8 cellular contexts compared by ENCODE assay signal in the genomic region with DNA sequence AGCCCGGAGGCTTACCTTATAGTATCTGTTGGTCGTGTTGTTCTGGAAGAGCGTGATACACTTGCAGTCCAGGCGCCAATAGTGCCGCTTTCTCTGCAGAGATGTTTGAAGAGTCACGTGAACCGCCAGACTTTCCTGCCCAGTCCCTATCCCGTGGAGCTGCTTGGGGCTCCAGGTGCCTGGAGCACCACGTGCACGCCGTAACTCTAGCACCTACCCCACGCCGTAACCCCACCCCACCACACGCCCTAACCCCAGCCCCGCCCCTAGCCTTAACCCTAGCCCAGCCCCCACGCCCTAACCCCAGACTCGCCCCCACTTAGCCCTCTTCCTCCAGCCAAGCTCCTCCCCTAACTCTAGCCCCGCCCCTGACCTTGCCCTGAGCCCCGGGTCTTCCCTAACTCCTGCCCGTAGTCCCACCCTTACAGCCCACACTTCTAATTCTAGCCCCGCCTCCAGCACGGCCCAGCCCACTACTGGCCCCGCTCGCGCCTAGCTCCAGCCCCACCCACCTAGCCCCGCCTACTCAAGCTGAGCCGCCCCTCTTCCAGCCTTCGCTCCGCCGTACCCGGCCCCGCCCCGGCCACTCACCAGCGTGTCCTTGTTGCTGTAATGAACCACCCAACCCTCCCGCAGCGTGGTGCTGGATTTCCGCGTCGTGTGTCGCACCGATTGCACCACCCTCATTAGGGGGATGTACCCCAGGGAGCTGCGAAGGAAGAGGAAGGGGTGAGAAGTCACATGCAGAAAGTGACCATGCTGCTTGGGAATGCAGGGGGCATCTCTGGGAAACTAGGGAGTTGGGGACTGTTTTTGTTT. TPM values are rescaled to one million over a fixed set of nuclear protein-coding genes. Genes with fewer than 3 reads are reported as not detected.
DNase-seq lines count a peak whose midpoint lies in the region; ATAC-seq, FAIRE-seq and TF ChIP-seq lines count a peak whose summit lies in the region.

No MANE protein-coding gene starts in this region.

- DNase-seq in Caco-2 (peak; percentile 51 to 77), NCI-H526 (lab: John Stamatoyannopoulos, UW) (peak; percentile 91 to 98), lung microvascular endothelial cell (ENCODE audit: low read depth in 2 of 2) (peak; percentile 81 to 84), type B pancreatic cell (ENCODE audit: extremely low spot score, unreplicated experiment) (peak; percentile 88), NCI-H524 treated with DMSO at 0.1 percent for 48 hours (lab: John Stamatoyannopoulos, UW) (no peak), NOMO-1 treated with dmso at 0.1 percent for 144 hours (lab: John Stamatoyannopoulos, UW; ENCODE audit: unreplicated experiment) (no peak), HTR-8/SVneo (ENCODE audit: insufficient read length, low spot score) (no peak)
- DNase-seq in effector memory CD8-positive, alpha-beta T cell: peak in 1 of 3 experiments; percentile 12

- H3K4me3 ChIP-seq in Caco-2 (ENCODE audit: low read depth, low read length): no peak overlapping the region

- H3K4me3 Mint-ChIP-seq in Caco-2 (ENCODE audit: unreplicated experiment) (no peak overlapping the region), type B pancreatic cell (peak overlapping the region; percentile 28)
- H3K4me3 Mint-ChIP-seq in effector memory CD8-positive, alpha-beta T cell: no peak overlapping the region

- H3K9me3 Mint-ChIP-seq in Caco-2 (ENCODE audit: unreplicated experiment) (no peaks in the 10 kb centered on the region), type B pancreatic cell (no peaks in the 10 kb centered on the region)
- H3K9me3 Mint-ChIP-seq in effector memory CD8-positive, alpha-beta T cell: no peaks in the 10 kb centered on the region

- H3K4me1 Mint-ChIP-seq in Caco-2 (ENCODE audit: low read depth, unreplicated experiment) (no peaks in the 10 kb centered on the region), type B pancreatic cell (ENCODE audit: unreplicated experiment) (peaks cover 4% of the 10 kb centered on the region)
- H3K4me1 Mint-ChIP-seq in effector memory CD8-positive, alpha-beta T cell (ENCODE audit: low read depth in 2 of 2): peaks cover 1 to 10% of the 10 kb centered on the region in 2 donors

- CTCF ChIA-PET in Caco-2 (lab: Charles Lee): interaction anchor here (0.6 kb wide), 2 partner anchors 34 to 53 kb away, joined by 3 to 5 read pairs; no protein-coding TSS in a partner anchor

- no peaks in the 10 kb centered on the region for H3K27me3 ChIP-seq in Caco-2 (replicated peaks; ENCODE audit: control insufficient read depth, insufficient read depth, low read length)

- intact Hi-C loops in Caco-2 (cut with micrococcal nuclease; ENCODE audit: unreplicated experiment): no loop called here

- no TSS peak for BruUV-seq in Caco-2 (replicated peaks; lab: Mats Ljungman, UMichigan)

- H3K36me3 ChIP-seq in Caco-2 (ENCODE audit: control insufficient read depth, insufficient read depth, low read length): peaks cover 5% of the 10 kb centered on the region

- no peaks in the 10 kb centered on the region for H3K9me3 ChIP-seq in Caco-2

- POLR2A ChIA-PET in Caco-2 (lab: Charles Lee): interaction anchor here (0.6 kb wide), 1 partner anchor 1979 kb away, joined by 3 read pairs; no protein-coding TSS in a partner anchor

- H3K27ac Mint-ChIP-seq in Caco-2 (ENCODE audit: unreplicated experiment) (no peak overlapping the region), type B pancreatic cell (peak overlapping the region; percentile 42)
- peak overlapping the region in 1 of 2 donors; percentile 87 for H3K27ac Mint-ChIP-seq in effector memory CD8-positive, alpha-beta T cell

- no peaks in the 10 kb centered on the region for H3K4me1 ChIP-seq in Caco-2

- H3K27me3 Mint-ChIP-seq in Caco-2 (ENCODE audit: insufficient read depth, unreplicated experiment) (no peaks in the 10 kb centered on the region), type B pancreatic cell (no peaks in the 10 kb centered on the region)
- no peaks in the 10 kb centered on the region for H3K27me3 Mint-ChIP-seq in effector memory CD8-positive, alpha-beta T cell

- no peak for TF ChIP-seq CTCF in Caco-2 (IDR thresholded peaks at IDR 0.05; ENCODE audit: insufficient read depth in 1 of 2, low read depth in 1 of 2, low read length in 1 of 2, severe bottlenecking in 1 of 2, unreplicated experiment in 1 of 2)
- TF ChIP-seq CTCF in type B pancreatic cell (conservative IDR thresholded peaks at IDR 0.05): no peak

- no peak for FAIRE-seq in HTR-8/SVneo (lab: Jason Lieb, UNC)

- peak; percentile 51 for ATAC-seq in effector memory CD8-positive, alpha-beta T cell (replicated peaks)

- H3K36me3 Mint-ChIP-seq in Caco-2 (ENCODE audit: insufficient read depth, unreplicated experiment) (peaks cover 79% of the 10 kb centered on the region), type B pancreatic cell (peaks cover 21% of the 10 kb centered on the region)
- H3K36me3 Mint-ChIP-seq in effector memory CD8-positive, alpha-beta T cell (ENCODE audit: insufficient read depth): peaks cover 91% of the 10 kb centered on the region

RNA-seq across cellular contexts. Expression of gene PRKD2, which starts 19.6 kb away (rescaled TPM):
- 45.4 and 48.4 TPM in 2 replicates for total RNA-seq in Caco-2 (2022)
- total RNA-seq in lung microvascular endothelial cell: 28.1 and 30.6 TPM in 2 replicates
- total RNA-seq in type B pancreatic cell (ENCODE audit: low replicate concordance): 56.8 and 70.8 TPM in 2 replicates

RNA-seq across cellular contexts. Expression of gene DACT3, which starts 36.4 kb away (rescaled TPM):
- total RNA-seq in Caco-2 (2022): 0.39 and 0.75 TPM in 2 replicates
- total RNA-seq in lung microvascular endothelial cell: 0.20 and 0.22 TPM in 2 replicates
- total RNA-seq in type B pancreatic cell (ENCODE audit: low replicate concordance): 1.3 and 24.5 TPM in 2 replicates

RNA-seq across cellular contexts. Expression of gene FKRP, which starts 48.5 kb away (rescaled TPM):
- total RNA-seq in Caco-2 (2022) (30.6 and 33.1 TPM in 2 replicates), lung microvascular endothelial cell (8.9 and 13.9 TPM in 2 replicates), type B pancreatic cell (ENCODE audit: low replicate concordance) (24.2 and 38.4 TPM in 2 replicates)

RNA-seq across cellular contexts. Expression of gene STRN4, which starts 48.9 kb away (rescaled TPM):
- 151 and 162 TPM in 2 replicates for total RNA-seq in Caco-2 (2022)
- 67.6 and 84.3 TPM in 2 replicates for total RNA-seq in lung microvascular endothelial cell
- total RNA-seq in type B pancreatic cell (ENCODE audit: low replicate concordance): 83.4 and 105 TPM in 2 replicates

Comparison
In these comparisons a context has a peak if more than half of its experiments do, and no peak if none do; other contexts are left out.
1. DNase-seq: peak in Caco-2 (2 of 2), NCI-H526 (2 of 2), lung microvascular endothelial cell (2 of 2) and type B pancreatic cell (single experiment); none in NCI-H524 treated with DMSO at 0.1 percent for 48 hours (single experiment), NOMO-1 treated with dmso at 0.1 percent for 144 hours (single experiment) and HTR-8/SVneo (single experiment).